ENCODE assay signal across 29 cellular contexts in the genomic region with DNA sequence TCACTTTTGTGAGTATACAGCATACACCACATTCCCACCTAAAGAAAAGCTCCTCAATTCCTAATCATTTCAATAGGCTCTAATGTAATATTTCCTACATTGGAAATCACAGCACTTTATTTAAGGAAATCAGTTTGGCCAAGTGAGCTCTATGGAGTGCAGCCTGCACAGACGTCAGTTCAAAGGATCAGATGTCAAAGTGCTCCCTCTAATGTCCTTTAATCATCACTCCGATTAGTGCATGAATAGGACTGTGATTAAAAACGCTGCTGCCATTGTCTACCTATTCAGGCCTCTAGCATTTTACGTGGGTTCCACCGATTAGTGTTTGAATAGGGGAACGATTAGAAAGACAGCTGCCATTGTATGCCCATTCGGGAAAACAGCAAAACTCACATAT. TPM values are rescaled to one million over a fixed set of nuclear protein-coding genes. Genes with fewer than 3 reads are reported as not detected.
A peak's percentile ranks its signal among the peaks of the same experiment; 100 is the strongest.
DNase-seq lines count a peak whose midpoint lies in the region; ATAC-seq and TF ChIP-seq lines count a peak whose summit lies in the region.
"Had no signal": no experiment of that assay in that cellular context is flagged by ENCODE, and none has a peak within 500 bp of the region (broad histone marks: within the 10 kb centered on the region; RNA-seq: fewer than 3 reads in every experiment).

No MANE protein-coding gene starts in this region.

- peak overlapping the region; percentile 30 for H3K4me3 ChIP-seq in neural cell (ENCODE audit: low read length)
- H3K4me3 ChIP-seq: colonic mucosa, esophagus squamous epithelium, hepatocyte had no signal

- peak overlapping the region; percentile 17 for H2AFZ ChIP-seq in neural cell (ENCODE audit: low read depth, low read length)
- H2AFZ ChIP-seq: hepatocyte had no signal

- H3K27me3 ChIP-seq in neural cell (ENCODE audit: insufficient read depth, low read depth, low read length) = no peaks in the 10 kb centered on the region
- H3K27me3 ChIP-seq: colonic mucosa, esophagus squamous epithelium, hepatocyte had no signal

- H3K9me2 ChIP-seq in neural cell (ENCODE audit: insufficient read depth, low read length) = no peaks in the 10 kb centered on the region

- peak overlapping the region; percentile 11 for H3K9ac ChIP-seq in neural cell (ENCODE audit: low read length)

- no peak for TF ChIP-seq EP300 in neural cell (conservative IDR thresholded peaks at IDR 0.05; ENCODE audit: poor library complexity, severe bottlenecking)

- no peaks in the 10 kb centered on the region for H3K79me2 ChIP-seq in neural cell (replicated peaks; ENCODE audit: insufficient read depth, low read length)
- H3K79me2 ChIP-seq: hepatocyte had no signal

- no peak for TF ChIP-seq RAD21 in neural cell (conservative IDR thresholded peaks at IDR 0.05)

- no peaks in the 10 kb centered on the region for H3K36me3 ChIP-seq in neural cell (ENCODE audit: insufficient read depth, low read length)
- H3K36me3 ChIP-seq: colonic mucosa, esophagus squamous epithelium had no signal

- peak overlapping the region; percentile 40 for H3K4me2 ChIP-seq in neural cell (ENCODE audit: low read length)
- H3K4me2 ChIP-seq: hepatocyte had no signal

- H3K27ac ChIP-seq in neural cell (ENCODE audit: low read length) = peak overlapping the region; percentile 7
- H3K27ac ChIP-seq: colonic mucosa, esophagus squamous epithelium, hepatocyte had no signal

- H3K9me3 ChIP-seq in neural cell (ENCODE audit: low read length) = peaks cover 8% of the 10 kb centered on the region
- H3K9me3 ChIP-seq: colonic mucosa, esophagus squamous epithelium had no signal

- H4K20me1 ChIP-seq in neural cell (ENCODE audit: insufficient read depth) = no peaks in the 10 kb centered on the region

- ATAC-seq in HG02973 (IDR thresholded peaks at IDR 0.05; ENCODE audit: unreplicated experiment) = no peak
- ATAC-seq: activated naive CD4-positive, alpha-beta T cell treated with anti-CD3 and anti-CD28 coated beads, Interleukin-2, amount 50 U/mL, for 72 hours; activated T-helper 17 cell treated with anti-CD3 and anti-CD28 coated beads, Interleukin-2, amount 50 U/mL, for 72 hours; HCT116; left colon; PC-3 had no signal

- H3F3A ChIP-seq in neural cell (ENCODE audit: insufficient read depth, low read length, poor library complexity, severe bottlenecking) = no peaks in the 10 kb centered on the region

- DNase-seq in DMS 273 (lab: John Stamatoyannopoulos, UW; ENCODE audit: unreplicated experiment) (peak; percentile 19), DMS 273 treated with DMSO at 0.1 percent for 48 hours (lab: John Stamatoyannopoulos, UW) (no peak), NCI-H1436 (lab: John Stamatoyannopoulos, UW) (peak; percentile 96), NCI-H69 (lab: John Stamatoyannopoulos, UW) (peak; percentile 93), A172 (ENCODE audit: low spot score) (no peak), NOMO-1 treated with DMSO at 0.1 percent for 48 hours (lab: John Stamatoyannopoulos, UW; ENCODE audit: unreplicated experiment) (no peak)
- DNase-seq: 8988T; activated B cell treated with CpG ODN at 0.5 μM for 24 hours; activated CD4-positive, alpha-beta T cell treated with anti-CD3 and anti-CD28 coated beads, Interleukin-2, amount 50 U/mL, for 4 hours; activated CD8-positive, alpha-beta memory T cell treated with anti-CD3 and anti-CD28 coated beads, Interleukin-2, amount 50 U/mL, for 48 hours; anterior cingulate cortex; colonic mucosa; EL; esophagus squamous epithelium; left colon; mesenchymal stem cell; NCI-H187 treated with DMSO at 0.1 percent for 48 hours; occipital lobe; PC-3; SHP77; small intestine; stimulated activated CD4-positive, alpha-beta T cell treated with anti-CD3 and anti-CD28 coated beads, Interleukin-1b, Interleukin-23, amount 100 ng/mL, for 48 hours; SW 1271 had no signal

- TF ChIP-seq CTCF in neural cell (IDR thresholded peaks at IDR 0.05; ENCODE audit: poor library complexity, severe bottlenecking) = no peak

TF ChIP-seq in neural cell, 6 proteins besides CTCF, POLR2A, EP300 and RAD21:
- no peak for TF ChIP-seq TAF1 (IDR thresholded peaks at IDR 0.05; ENCODE audit: low read depth)
- TF ChIP-seq MXI1 (conservative IDR thresholded peaks at IDR 0.05; ENCODE audit: poor library complexity, severe bottlenecking) = no peak
- no peak for TF ChIP-seq POLR2AphosphoS5 (IDR thresholded peaks at IDR 0.05)

RNA-seq across cellular contexts. Expression of a gene that starts 50.3 kb away (rescaled TPM):
- polyA plus RNA-seq in neural cell = 6.7 and 8.2 TPM in 2 replicates
- 27.5 and 33.2 TPM in 2 replicates for polyA minus RNA-seq in neural cell
- 25.0 and 30.7 TPM in 2 replicates for total RNA-seq in A172 (2014; rRNA removed; shearing (Covaris generic))

Comparison
In these comparisons a context has a peak if more than half of its experiments do, and no peak if none do; other contexts are left out.
1. DNase-seq: peak in DMS 273 (single experiment), NCI-H1436 (single experiment) and NCI-H69 (single experiment); none in DMS 273 treated with DMSO at 0.1 percent for 48 hours (single experiment), A172 (single experiment) and NOMO-1 treated with DMSO at 0.1 percent for 48 hours (single experiment).